17 cellular contexts compared by ENCODE assay signal in the genomic region with DNA sequence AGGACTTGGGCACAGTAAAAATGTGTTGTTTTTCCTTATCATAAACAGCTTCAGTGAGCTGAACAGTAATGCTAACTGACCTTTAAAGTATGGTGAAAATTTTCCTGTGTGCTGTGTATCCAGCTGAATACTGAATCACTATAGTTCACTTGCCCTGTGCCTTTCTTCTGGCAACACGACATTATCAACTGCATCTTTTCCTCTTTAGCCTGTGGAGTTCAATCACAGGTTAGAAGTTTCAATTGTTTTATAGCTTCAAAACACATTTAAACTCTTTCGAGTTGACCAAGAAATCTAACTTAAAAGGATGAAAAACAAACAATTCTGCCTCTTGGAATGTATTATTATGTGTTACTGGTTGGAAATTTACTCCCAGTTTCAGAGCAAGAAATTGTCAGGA.
"Had no signal": no experiment of that assay in that cellular context is flagged by ENCODE, and none has a peak within 500 bp of the region (broad histone marks: within the 10 kb centered on the region; RNA-seq: fewer than 3 reads in every experiment).

No MANE protein-coding gene starts in this region.

- H3K9me3 ChIP-seq: gastrocnemius medialis, psoas muscle had no signal

- H3K4me1 ChIP-seq: ascending aorta, gastrocnemius medialis, left ventricle myocardium inferior, psoas muscle, spleen had no signal

- H3K4me3 ChIP-seq: ascending aorta, coronary artery, gastrocnemius medialis, left ventricle myocardium inferior, psoas muscle, spleen had no signal

- H3K4me3 Mint-ChIP-seq: neural crest cell; stimulated activated naive B cell treated with anti-CD40 and anti-IgM and Interleukin-4, amounts not matched to agents 10 μg/mL and 1 μg/mL and 100 μg/mL, for 72 hours had no signal

- H3K27ac ChIP-seq: ascending aorta, coronary artery, gastrocnemius medialis, left ventricle myocardium inferior, psoas muscle, spleen had no signal

- H3K36me3 ChIP-seq: ascending aorta, gastrocnemius medialis, left ventricle myocardium inferior, spleen had no signal

- ATAC-seq: activated CD4-positive, CD25-positive, alpha-beta regulatory T cell treated with anti-CD3 and anti-CD28 coated beads, Interleukin-2, amount 50 U/mL, for 24 hours; esophagus mucosa; gastrocnemius medialis; psoas muscle; stimulated activated naive B cell treated with anti-CD40 and anti-IgM and Interleukin-4, amounts not matched to agents 10 μg/mL and 1 μg/mL and 100 μg/mL, for 72 hours had no signal

- H3K27me3 Mint-ChIP-seq: stimulated activated naive B cell treated with anti-CD40 and anti-IgM and Interleukin-4, amounts not matched to agents 10 μg/mL and 1 μg/mL and 100 μg/mL, for 72 hours had no signal

- H3K27me3 ChIP-seq: ascending aorta, gastrocnemius medialis, spleen had no signal

- DNase-seq: activated CD4-positive, alpha-beta T cell treated with anti-CD3 and anti-CD28 coated beads, Interleukin-2, amount 50 U/mL, for 1 hour; activated CD8-positive, alpha-beta memory T cell treated with anti-CD3 and anti-CD28 coated beads, Interleukin-2, amount 50 U/mL, for 48 hours; activated effector memory CD4-positive, alpha-beta T cell treated with Interleukin-2 at 50 U/mL for 16 hours; activated naive CD4-positive, alpha-beta T cell treated with anti-CD3 and anti-CD28 coated beads, Interleukin-2, amount 50 U/mL, for 16 hours; activated T-cell treated with anti-CD3 and anti-CD28 coated beads, Interleukin-2, amount 50 U/mL, for 48 hours; gastrocnemius medialis; head of caudate nucleus; left ventricle myocardium inferior; mammary epithelial cell; psoas muscle; spleen; stimulated activated naive B cell treated with anti-CD40 and anti-IgM and Interleukin-4, amounts not matched to agents 10 μg/mL and 1 μg/mL and 100 μg/mL, for 72 hours had no signal

- H3K36me3 Mint-ChIP-seq: stimulated activated naive B cell treated with anti-CD40 and anti-IgM and Interleukin-4, amounts not matched to agents 10 μg/mL and 1 μg/mL and 100 μg/mL, for 72 hours had no signal

- H3K27ac Mint-ChIP-seq: stimulated activated naive B cell treated with anti-CD40 and anti-IgM and Interleukin-4, amounts not matched to agents 10 μg/mL and 1 μg/mL and 100 μg/mL, for 72 hours had no signal

- H3K4me1 Mint-ChIP-seq: neural crest cell; stimulated activated naive B cell treated with anti-CD40 and anti-IgM and Interleukin-4, amounts not matched to agents 10 μg/mL and 1 μg/mL and 100 μg/mL, for 72 hours had no signal
